In genomic region chr7:516216-516605, GRCh38 we compare ENCODE assay signal across 12 cellular contexts. TPM values are rescaled to one million over a fixed set of nuclear protein-coding genes. Genes with fewer than 3 reads are reported as not detected.
DNase-seq lines count a peak whose midpoint lies in the region; ATAC-seq and TF ChIP-seq lines count a peak whose summit lies in the region.
"Had no signal": no experiment of that assay in that cellular context is flagged by ENCODE, and none has a peak within 500 bp of the region (broad histone marks: within the 10 kb centered on the region; RNA-seq: fewer than 3 reads in every experiment).

No MANE protein-coding gene starts in this region.

- peak overlapping the region; percentile 91; the same call in 1 of the 2 replicates for H3K9ac ChIP-seq in SK-N-SH

- H3K9me3 ChIP-seq in SK-N-SH = no peaks in the 10 kb centered on the region
- no peaks in the 10 kb centered on the region for H3K9me3 ChIP-seq in thoracic aorta

- no peak for TF ChIP-seq EP300 in SK-N-SH (IDR thresholded peaks at IDR 0.05; ENCODE audit: borderline replicate concordance in 1 of 2, low read depth in 1 of 2, low read length in 1 of 2)

- ATAC-seq in SK-N-SH treated with all-trans-retinoic acid at 6 μM for 48 hours (no peak), thoracic aorta (ENCODE audit: insufficient number of reproducible peaks, low FRiP score, low read depth) (no peak), GM19467 (IDR thresholded peaks at IDR 0.05; ENCODE audit: unreplicated experiment) (no peak)
- ATAC-seq: stimulated activated memory B cell treated with anti-CD40 and anti-IgM and Interleukin-4, amounts not matched to agents 10 μg/mL and 1 μg/mL and 100 μg/mL, for 72 hours had no signal

- H3K36me3 ChIP-seq in SK-N-SH (replicated peaks in 1 of 2; ENCODE audit: control insufficient read depth in 1 of 2, insufficient read depth in 2 of 2, low read length in 1 of 2) (peaks cover 0 to 5% of the 10 kb centered on the region in 2 experiments), thoracic aorta (peaks cover 13% of the 10 kb centered on the region)
- H3K36me3 ChIP-seq: WERI-Rb-1 had no signal

- WGBS in SK-N-SH (ENCODE audit: low lambda C conversion rate) = 54% methylated on average over 13 of the region's 13 CpGs

- TF ChIP-seq RAD21 in SK-N-SH (IDR thresholded peaks at IDR 0.05; ENCODE audit: low read length) = no peak

- CTCF ChIA-PET in SK-N-SH (lab: Yijun Ruan, JAX) (interaction anchor here (1.0 to 1.3 kb wide), 2 partner anchors 37 to 44 kb away, joined by 3 read pairs; no protein-coding TSS in a partner anchor), MCF 10A (lab: Yijun Ruan, JAX) (interaction anchor here (1.2 kb wide), 1 partner anchor 20 kb away, joined by 3 read pairs; no protein-coding TSS in a partner anchor)

- peak overlapping the region in 1 of 2 experiments; percentile 79; a peak in 2 of 4 replicates for H3K27ac ChIP-seq in SK-N-SH (ENCODE audit: low read depth in 2 of 2, low read length in 1 of 2)
- H3K27ac ChIP-seq in thoracic aorta = peak overlapping the region; percentile 95 to 100
- H3K27ac ChIP-seq: WERI-Rb-1 had no signal

- intact Hi-C loops in MCF 10A (cut with micrococcal nuclease) = loop anchor here (5.0 kb wide), 1 partner anchor 211 kb away; the partner anchor contains the start of genes DNAAF5 and PRKAR1B

- peaks cover 0 to 29% of the 10 kb centered on the region in 2 experiments; a peak in 3 of 4 replicates for H3K4me1 ChIP-seq in SK-N-SH (ENCODE audit: control insufficient read depth in 1 of 2, insufficient read depth in 2 of 2, low read depth in 1 of 2, low read length in 1 of 2)
- peaks cover 31 to 60% of the 10 kb centered on the region in 2 donors for H3K4me1 ChIP-seq in thoracic aorta (ENCODE audit: control insufficient read depth in 1 of 2, low read depth in 2 of 2)

- no peak overlapping the region for H2AFZ ChIP-seq in SK-N-SH (ENCODE audit: low read depth)

- H3K27me3 ChIP-seq in SK-N-SH (ENCODE audit: insufficient read depth) (no peaks in the 10 kb centered on the region), thoracic aorta (replicated peaks; ENCODE audit: insufficient read depth) (no peaks in the 10 kb centered on the region)

- peaks cover 4% of the 10 kb centered on the region for H3K4me1 Mint-ChIP-seq in MCF 10A (ENCODE audit: insufficient read depth, unreplicated experiment)

- peaks cover 22% of the 10 kb centered on the region for H3F3A ChIP-seq in SK-N-SH (replicated peaks; ENCODE audit: insufficient read depth)

- H3K9me2 ChIP-seq in SK-N-SH = no peaks in the 10 kb centered on the region

- no peaks in the 10 kb centered on the region for H3K9me3 Mint-ChIP-seq in MCF 10A (ENCODE audit: unreplicated experiment)
- H3K9me3 Mint-ChIP-seq: activated naive CD8-positive, alpha-beta T cell treated with anti-CD3 and anti-CD28 coated beads, Interleukin-2, amount 10 ng/mL, durations not matched to agents 7 days and 5 days; stimulated activated memory B cell treated with anti-CD40 and anti-IgM and Interleukin-4, amounts not matched to agents 10 μg/mL and 1 μg/mL and 100 μg/mL, for 72 hours had no signal

- POLR2A ChIA-PET in SK-N-SH (lab: Yijun Ruan, JAX) (no interaction called here), MCF 10A (lab: Yijun Ruan, JAX) (no interaction called here)

- H4K20me1 ChIP-seq in SK-N-SH (ENCODE audit: insufficient read depth) = peaks cover 55% of the 10 kb centered on the region

- peaks cover 12% of the 10 kb centered on the region for H3K36me3 Mint-ChIP-seq in MCF 10A (ENCODE audit: insufficient read depth, unreplicated experiment)
- H3K36me3 Mint-ChIP-seq: activated naive CD8-positive, alpha-beta T cell treated with anti-CD3 and anti-CD28 coated beads, Interleukin-2, amount 10 ng/mL, durations not matched to agents 7 days and 5 days; stimulated activated memory B cell treated with anti-CD40 and anti-IgM and Interleukin-4, amounts not matched to agents 10 μg/mL and 1 μg/mL and 100 μg/mL, for 72 hours had no signal

- no peak for TF ChIP-seq CTCF in SK-N-SH (IDR thresholded peaks at IDR 0.05)
- no peak for TF ChIP-seq CTCF in MCF 10A (IDR thresholded peaks at IDR 0.05; ENCODE audit: unreplicated experiment)
- TF ChIP-seq CTCF in thoracic aorta (IDR thresholded peaks at IDR 0.05) = no peak

- H3K4me3 Mint-ChIP-seq in MCF 10A (ENCODE audit: unreplicated experiment) = peak overlapping the region; percentile 85
- H3K4me3 Mint-ChIP-seq: activated naive CD8-positive, alpha-beta T cell treated with anti-CD3 and anti-CD28 coated beads, Interleukin-2, amount 10 ng/mL, durations not matched to agents 7 days and 5 days; stimulated activated memory B cell treated with anti-CD40 and anti-IgM and Interleukin-4, amounts not matched to agents 10 μg/mL and 1 μg/mL and 100 μg/mL, for 72 hours had no signal

- peak overlapping the region; percentile 96 for H3K4me2 ChIP-seq in SK-N-SH

- no peak for DNase-seq in SK-N-SH
- DNase-seq in MCF 10A (ENCODE audit: unreplicated experiment) = no peak
- peak; percentile 52 for DNase-seq in left kidney (ENCODE audit: low read depth, low spot score)
- no peak for DNase-seq in thoracic aorta (ENCODE audit: low spot score)
- no peak for DNase-seq in stimulated activated CD8-positive, alpha-beta memory T cell treated with anti-CD3 and anti-CD28 coated beads, Interleukin-4, amount 100 ng/mL, for 48 hours
- DNase-seq in SIG-M5 treated with dmso at 0.1 percent for 504 hours (lab: John Stamatoyannopoulos, UW; ENCODE audit: unreplicated experiment) = no peak
- DNase-seq: 8988T; activated naive CD8-positive, alpha-beta T cell treated with anti-CD3 and anti-CD28 coated beads, Interleukin-2, amount 10 ng/mL, durations not matched to agents 7 days and 5 days; WERI-Rb-1 had no signal

- H3K4me3 ChIP-seq in SK-N-SH (ENCODE audit: low read depth in 2 of 2, low read length in 1 of 2) (peak overlapping the region in 1 of 2 experiments; percentile 100; a peak in 2 of 4 replicates), thoracic aorta (peak overlapping the region; percentile 100)

- no TSS peak for BruUV-seq in MCF 10A (replicated peaks; lab: Mats Ljungman, UMichigan)

- no peak overlapping the region for H3K27ac Mint-ChIP-seq in MCF 10A (ENCODE audit: low read depth, unreplicated experiment)
- H3K27ac Mint-ChIP-seq: activated naive CD8-positive, alpha-beta T cell treated with anti-CD3 and anti-CD28 coated beads, Interleukin-2, amount 10 ng/mL, durations not matched to agents 7 days and 5 days; stimulated activated memory B cell treated with anti-CD40 and anti-IgM and Interleukin-4, amounts not matched to agents 10 μg/mL and 1 μg/mL and 100 μg/mL, for 72 hours had no signal

- H3K27me3 Mint-ChIP-seq in MCF 10A (ENCODE audit: insufficient read depth, unreplicated experiment) = no peaks in the 10 kb centered on the region

- H3K79me2 ChIP-seq in SK-N-SH (ENCODE audit: insufficient read depth) = peaks cover 78% of the 10 kb centered on the region

TF ChIP-seq in SK-N-SH, 30 proteins besides CTCF, POLR2A, EP300 and RAD21 (continues in another document):
- no peak for TF ChIP-seq REST (IDR thresholded peaks at IDR 0.05; ENCODE audit: low read depth, low read length)

TF ChIP-seq in SK-N-SH treated with all-trans-retinoic acid at 6 μM for 48 hours, 23 proteins besides CTCF, POLR2A, EP300 and RAD21:
- TF ChIP-seq ZC3H10 (CRISPR knock-in tag; IDR thresholded peaks at IDR 0.05) = no peak

RNA-seq across cellular contexts. Expression of gene PDGFA, which starts 3.4 kb away (rescaled TPM):
- polyA plus RNA-seq in SK-N-SH (2012; rRNA removed) = 13.5 and 18.9 TPM in 2 replicates
- polyA plus RNA-seq in SK-N-SH (2012; cell fraction: cytosol; rRNA removed) = 6.8 and 9.8 TPM in 2 replicates
- 36.8 and 43.2 TPM in 2 replicates for polyA plus RNA-seq in SK-N-SH (2012; cell fraction: nucleus; rRNA removed)
- total RNA-seq in MCF 10A (2022) = 20.1 and 26.6 TPM in 2 replicates
- 100 to 1,000 TPM; 175 to 219 TPM for total RNA-seq in thoracic aorta
